ENCODE assay signal across 10 cellular contexts in the genomic region with DNA sequence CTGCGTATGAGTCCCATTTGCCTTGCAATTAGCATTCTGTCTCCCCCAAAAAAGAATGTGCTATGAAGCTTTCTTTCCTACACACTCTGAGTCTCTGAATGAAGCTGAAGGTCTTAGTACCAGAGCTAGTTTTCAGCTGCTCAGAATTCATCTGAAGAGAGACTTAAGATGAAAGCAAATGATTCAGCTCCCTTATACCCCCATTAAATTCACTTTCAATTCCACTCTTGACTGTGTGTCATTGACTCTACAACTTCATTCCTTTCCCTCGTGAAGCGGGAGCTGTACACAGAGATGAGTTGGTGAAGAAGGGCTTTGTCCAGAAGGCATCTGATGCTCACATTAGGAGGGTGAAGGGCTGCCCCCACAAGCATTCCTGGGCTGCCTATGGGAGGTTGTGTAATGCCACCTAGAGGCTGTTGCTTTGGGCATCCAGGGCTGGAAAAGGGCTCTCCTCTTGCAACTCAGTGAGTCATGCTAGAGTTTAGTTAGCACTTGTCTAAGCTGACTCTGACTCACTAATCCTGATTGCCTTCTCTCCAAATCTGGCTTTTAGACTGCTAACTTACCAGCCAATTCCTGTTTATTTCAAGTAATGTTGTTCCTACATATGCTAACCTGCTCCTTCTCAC. TPM values are rescaled to one million over a fixed set of nuclear protein-coding genes. Genes with fewer than 3 reads are reported as not detected.
DNase-seq lines count a peak whose midpoint lies in the region; ATAC-seq and TF ChIP-seq lines count a peak whose summit lies in the region.
"Had no signal": no experiment of that assay in that cellular context is flagged by ENCODE, and none has a peak within 500 bp of the region (broad histone marks: within the 10 kb centered on the region; RNA-seq: fewer than 3 reads in every experiment).

No MANE protein-coding gene starts in this region.

- POLR2A ChIA-PET in MCF 10A (lab: Yijun Ruan, JAX) = interaction anchor here (0.8 to 5.2 kb wide), 8 partner anchors 13 to 311 kb away, joined by 3 to 30 read pairs (median 6); no protein-coding TSS in a partner anchor
- POLR2A ChIA-PET in RWPE1 (lab: Yijun Ruan, JAX; ENCODE audit: low non-redundant PET) = no interaction called here
- POLR2A ChIA-PET in CD4-positive, alpha-beta T cell (lab: Charles Lee) = no interaction called here

- H3K9me3 Mint-ChIP-seq in MCF 10A (ENCODE audit: unreplicated experiment) = no peaks in the 10 kb centered on the region
- no peaks in the 10 kb centered on the region for H3K9me3 Mint-ChIP-seq in CD4-positive, alpha-beta T cell

- BruUV-seq in MCF 10A (replicated peaks; lab: Mats Ljungman, UMichigan) = no TSS peak

- no peaks in the 10 kb centered on the region for H3K4me1 ChIP-seq in breast epithelium
- H3K4me1 ChIP-seq: right atrium auricular region had no signal

- peaks cover 12% of the 10 kb centered on the region for H3K4me1 Mint-ChIP-seq in MCF 10A (ENCODE audit: insufficient read depth, unreplicated experiment)
- no peaks in the 10 kb centered on the region for H3K4me1 Mint-ChIP-seq in CD4-positive, alpha-beta T cell (ENCODE audit: low read depth)

- no peak overlapping the region for H3K27ac ChIP-seq in breast epithelium
- H3K27ac ChIP-seq in RWPE1 = peak overlapping the region; percentile 66
- no peak overlapping the region for H3K27ac ChIP-seq in CD4-positive, alpha-beta T cell (ENCODE audit: low read depth, low read length)
- H3K27ac ChIP-seq: right atrium auricular region had no signal

- intact Hi-C loops in MCF 10A (cut with micrococcal nuclease) (loop anchor here (1.0 to 10.0 kb wide), 6 partner anchors 80 to 378 kb away; no protein-coding TSS in a partner anchor), breast epithelium (cut with DNase I; ENCODE audit: low total_unique reads) (no loop called here), head of caudate nucleus (cut with DNase I) (no loop called here)
- intact Hi-C loops in CD4-positive, alpha-beta T cell (cut with DNase I, micrococcal nuclease) = no loop called here

- peak overlapping the region; percentile 25 for H3K27ac Mint-ChIP-seq in MCF 10A (ENCODE audit: low read depth, unreplicated experiment)
- no peak overlapping the region for H3K27ac Mint-ChIP-seq in CD4-positive, alpha-beta T cell

- H3K36me3 ChIP-seq in breast epithelium = no peaks in the 10 kb centered on the region
- H3K36me3 ChIP-seq: right atrium auricular region had no signal

- H3K4me3 ChIP-seq in breast epithelium = no peak overlapping the region
- H3K4me3 ChIP-seq: right atrium auricular region had no signal

- H3K27me3 ChIP-seq in breast epithelium = no peaks in the 10 kb centered on the region
- H3K27me3 ChIP-seq in CD4-positive, alpha-beta T cell (ENCODE audit: control insufficient read depth, insufficient read depth, low read length) = no peaks in the 10 kb centered on the region
- H3K27me3 ChIP-seq: right atrium auricular region had no signal

- no peak for ATAC-seq in CD4-positive, alpha-beta T cell (ENCODE audit: poor library complexity)
- ATAC-seq in GM19324 (IDR thresholded peaks at IDR 0.05; ENCODE audit: low FRiP score, unreplicated experiment) = no peak
- no peak for ATAC-seq in HG03469 (IDR thresholded peaks at IDR 0.05; ENCODE audit: unreplicated experiment)

- TF ChIP-seq POLR2A in breast epithelium (IDR thresholded peaks at IDR 0.05) = no peak

- H3K27me3 Mint-ChIP-seq in MCF 10A (ENCODE audit: insufficient read depth, unreplicated experiment) = no peaks in the 10 kb centered on the region
- peaks cover 29% of the 10 kb centered on the region for H3K27me3 Mint-ChIP-seq in CD4-positive, alpha-beta T cell

- no peaks in the 10 kb centered on the region for H3K36me3 Mint-ChIP-seq in MCF 10A (ENCODE audit: insufficient read depth, unreplicated experiment)
- no peaks in the 10 kb centered on the region for H3K36me3 Mint-ChIP-seq in CD4-positive, alpha-beta T cell (ENCODE audit: low read depth)

- TF ChIP-seq CTCF in MCF 10A (IDR thresholded peaks at IDR 0.05; ENCODE audit: unreplicated experiment) (peak; percentile 68), breast epithelium (IDR thresholded peaks at IDR 0.05) (no peak), RWPE1 (conservative IDR thresholded peaks at IDR 0.05; ENCODE audit: low read depth) (peak; percentile 70)
- TF ChIP-seq CTCF in CD4-positive, alpha-beta T cell (IDR thresholded peaks at IDR 0.05) = no peak

- DNase-seq in MCF 10A (ENCODE audit: unreplicated experiment) (peak; percentile 97), breast epithelium (ENCODE audit: low spot score in 2 of 2) (no peak), RWPE1 (ENCODE audit: low spot score) (peak; percentile 88), head of caudate nucleus (peak in 33 of 42 donors; percentile 6 to 81 (median 32)), NCI-H524 treated with DMSO at 0.1 percent for 48 hours (lab: John Stamatoyannopoulos, UW) (no peak)
- DNase-seq in CD4-positive, alpha-beta T cell = no peak
- DNase-seq: NCI-H2081 treated with DMSO at 0.1 percent for 48 hours had no signal

- CTCF ChIA-PET in MCF 10A (lab: Yijun Ruan, JAX) (interaction anchor here (0.6 to 6.6 kb wide), 42 partner anchors 9 to 409 kb away, joined by 3 to 67 read pairs (median 4); partner anchors contain the start of genes LCE2D, SMCP and SPRR3), RWPE1 (lab: Yijun Ruan, JAX) (interaction anchor here (0.6 to 1.3 kb wide), 7 partner anchors 55 to 271 kb away, joined by 3 to 8 read pairs (median 4); no protein-coding TSS in a partner anchor)
- CTCF ChIA-PET in CD4-positive, alpha-beta T cell (lab: Charles Lee) = no interaction called here

- H3K4me3 Mint-ChIP-seq in MCF 10A (ENCODE audit: unreplicated experiment) = no peak overlapping the region
- H3K4me3 Mint-ChIP-seq in CD4-positive, alpha-beta T cell = no peak overlapping the region

- no peaks in the 10 kb centered on the region for H3K9me3 ChIP-seq in breast epithelium
- no peaks in the 10 kb centered on the region for H3K9me3 ChIP-seq in CD4-positive, alpha-beta T cell (ENCODE audit: control insufficient read depth, low read length)
- H3K9me3 ChIP-seq: right atrium auricular region had no signal

RNA-seq across cellular contexts. Expression of gene SPRR1B, which starts 1.8 kb away (rescaled TPM):
- total RNA-seq in MCF 10A (2022) (3.5 and 4.0 TPM in 2 replicates), breast epithelium (not detected)
- total RNA-seq in CD4-positive, alpha-beta T cell = not detected
- total RNA-seq: right atrium auricular region had no signal

RNA-seq across cellular contexts. Expression of gene SPRR2D, which starts 8.1 kb away (rescaled TPM):
- 430 and 1,071 TPM in 2 replicates for total RNA-seq in MCF 10A (2022)
- not detected for total RNA-seq in breast epithelium
- not detected for total RNA-seq in CD4-positive, alpha-beta T cell
- total RNA-seq: right atrium auricular region had no signal

RNA-seq across cellular contexts. Expression of gene SPRR2A, which starts 24.5 kb away (rescaled TPM):
- total RNA-seq in MCF 10A (2022) = 7.0 and 15.0 TPM in 2 replicates
- total RNA-seq in breast epithelium = not detected
- total RNA-seq in CD4-positive, alpha-beta T cell = not detected
- total RNA-seq: right atrium auricular region had no signal

RNA-seq across cellular contexts. Expression of gene SPRR3, which starts 31.2 kb away (rescaled TPM):
- total RNA-seq in MCF 10A (2022) = not detected in 2 replicates
- not detected for total RNA-seq in breast epithelium
- not detected for total RNA-seq in CD4-positive, alpha-beta T cell
- total RNA-seq: right atrium auricular region had no signal

RNA-seq across cellular contexts. Expression of gene SPRR2B, which starts 38.6 kb away (rescaled TPM):
- total RNA-seq in MCF 10A (2022) = not detected in 2 replicates
- not detected for total RNA-seq in breast epithelium
- total RNA-seq in CD4-positive, alpha-beta T cell = not detected
- total RNA-seq: right atrium auricular region had no signal

Comparison
In these comparisons a context has a peak if more than half of its experiments do, and no peak if none do; other contexts are left out.
1. DNase-seq: peak in MCF 10A (single experiment), RWPE1 (single experiment) and head of caudate nucleus (33 of 42); none in breast epithelium (0 of 2), CD4-positive, alpha-beta T cell (0 of 10) and NCI-H524 treated with DMSO at 0.1 percent for 48 hours (single experiment).
2. CTCF ChIP-seq: peak in MCF 10A (single experiment) and RWPE1 (single experiment); none in breast epithelium (0 of 3) and CD4-positive, alpha-beta T cell (single experiment).
3. RNA of gene SPRR2D, which starts 8.1 kb away (total RNA-seq): 430 to 1,071 TPM in MCF 10A; not detected in breast epithelium and not detected in CD4-positive, alpha-beta T cell; every median in the first group is over 100 times any median in the second.